ENCODE assay signal across 21 cellular contexts in genomic region chr1:207015791-207016190, GRCh38. TPM values are rescaled to one million over a fixed set of nuclear protein-coding genes. Genes with fewer than 3 reads are reported as not detected.
"Had no signal": no experiment of that assay in that cellular context is flagged by ENCODE, and none has a peak within 500 bp of the region (broad histone marks: within the 10 kb centered on the region; RNA-seq: fewer than 3 reads in every experiment).

No MANE protein-coding gene starts in this region.

- H3K4me2 ChIP-seq: hepatocyte had no signal

- H3K4me3 ChIP-seq: coronary artery, esophagus squamous epithelium, hepatocyte, sigmoid colon, thyroid gland had no signal

- H3K4me1 ChIP-seq: parathyroid adenoma, sigmoid colon, thyroid gland had no signal

- H3K27ac ChIP-seq: brain microvascular endothelial cell, coronary artery, esophagus squamous epithelium, hepatocyte, parathyroid adenoma, sigmoid colon, thyroid gland had no signal

- H3K79me2 ChIP-seq: hepatocyte, parathyroid adenoma had no signal

- H2AFZ ChIP-seq: hepatocyte, parathyroid adenoma had no signal

- DNase-seq: activated B cell treated with CpG ODN at 0.5 μM for 24 hours; activated naive CD4-positive, alpha-beta T cell treated with Interleukin-2 at 50 U/mL for 16 hours; activated naive CD8-positive, alpha-beta T cell treated with anti-CD3 and anti-CD28 coated beads, Interleukin-2, amount 50 U/mL, for 24 hours; activated T-cell treated with anti-CD3 and anti-CD28 coated beads for 4 hours; anterior cingulate cortex; brain microvascular endothelial cell; esophagus squamous epithelium; naive thymus-derived CD8-positive, alpha-beta T cell; sigmoid colon; stimulated activated CD4-positive, alpha-beta T cell treated with anti-CD3 and anti-CD28 coated beads, Interleukin-4, amount 100 ng/mL, for 24 hours; stimulated activated naive B cell treated with anti-CD40 and anti-IgM and Interleukin-4, amounts not matched to agents 10 μg/mL and 1 μg/mL and 100 μg/mL, for 72 hours; T-helper 1 cell; T-helper 9 cell; thyroid gland had no signal

- H3K36me3 Mint-ChIP-seq: naive thymus-derived CD8-positive, alpha-beta T cell; stimulated activated naive B cell treated with anti-CD40 and anti-IgM and Interleukin-4, amounts not matched to agents 10 μg/mL and 1 μg/mL and 100 μg/mL, for 72 hours had no signal

- H3K9me3 Mint-ChIP-seq: activated B cell treated with CpG ODN at 0.5 μM for 24 hours; activated naive CD8-positive, alpha-beta T cell treated with anti-CD3 and anti-CD28 coated beads, Interleukin-2, amount 50 U/mL, for 24 hours; activated T-helper 2 cell treated with anti-CD3 and anti-CD28 coated beads, Interferon-gamma antibody, Interleukin-2, Interleukin-4, amounts not matched to agents 10 μg/mL and 5 μg/mL and 100 μg/mL, durations not matched to agents 14 hours and 24 hours and 36 hours; naive thymus-derived CD8-positive, alpha-beta T cell; stimulated activated naive B cell treated with anti-CD40 and anti-IgM and Interleukin-4, amounts not matched to agents 10 μg/mL and 1 μg/mL and 100 μg/mL, for 72 hours had no signal

- H3K9me3 ChIP-seq: esophagus squamous epithelium, sigmoid colon, thyroid gland had no signal

- H3K27ac Mint-ChIP-seq: activated B cell treated with CpG ODN at 0.5 μM for 24 hours; activated naive CD8-positive, alpha-beta T cell treated with anti-CD3 and anti-CD28 coated beads, Interleukin-2, amount 50 U/mL, for 24 hours; activated T-helper 2 cell treated with anti-CD3 and anti-CD28 coated beads, Interferon-gamma antibody, Interleukin-2, Interleukin-4, amounts not matched to agents 10 μg/mL and 5 μg/mL and 100 μg/mL, durations not matched to agents 14 hours and 24 hours and 36 hours; naive thymus-derived CD8-positive, alpha-beta T cell; stimulated activated naive B cell treated with anti-CD40 and anti-IgM and Interleukin-4, amounts not matched to agents 10 μg/mL and 1 μg/mL and 100 μg/mL, for 72 hours had no signal

- ATAC-seq: activated naive CD8-positive, alpha-beta T cell treated with anti-CD3 and anti-CD28 coated beads, Interleukin-2, amount 50 U/mL, for 24 hours; naive thymus-derived CD8-positive, alpha-beta T cell; stimulated activated naive B cell treated with anti-CD40 and anti-IgM and Interleukin-4, amounts not matched to agents 10 μg/mL and 1 μg/mL and 100 μg/mL, for 72 hours had no signal

- H3K27me3 ChIP-seq: brain microvascular endothelial cell, esophagus squamous epithelium, hepatocyte, sigmoid colon, thyroid gland had no signal

- H3K36me3 ChIP-seq: brain microvascular endothelial cell, esophagus squamous epithelium, sigmoid colon, thyroid gland had no signal

- H3K9ac ChIP-seq: parathyroid adenoma had no signal

RNA-seq across cellular contexts. Expression of gene C1orf116, which starts 16.8 kb away (rescaled TPM):
- total RNA-seq: activated T-helper 2 cell treated with anti-CD3 and anti-CD28 coated beads, Interferon-gamma antibody, Interleukin-2, Interleukin-4, amounts not matched to agents 10 μg/mL and 5 μg/mL and 100 μg/mL, durations not matched to agents 14 hours and 24 hours and 36 hours had no signal
- polyA plus RNA-seq: naive thymus-derived CD8-positive, alpha-beta T cell had no signal

RNA-seq across cellular contexts. Expression of gene FCAMR, which starts 45.5 kb away (rescaled TPM):
- total RNA-seq: activated B cell treated with CpG ODN at 0.5 μM for 24 hours; activated T-helper 2 cell treated with anti-CD3 and anti-CD28 coated beads, Interferon-gamma antibody, Interleukin-2, Interleukin-4, amounts not matched to agents 10 μg/mL and 5 μg/mL and 100 μg/mL, durations not matched to agents 14 hours and 24 hours and 36 hours; esophagus squamous epithelium; mesenteric fat pad; naive thymus-derived CD8-positive, alpha-beta T cell; sigmoid colon; subcutaneous adipose tissue; thyroid gland; urinary bladder had no signal
- polyA plus RNA-seq: hepatocyte; naive thymus-derived CD8-positive, alpha-beta T cell; urinary bladder had no signal
